Comparison of ENCODE assay signal across 15 cellular contexts in the genomic region with DNA sequence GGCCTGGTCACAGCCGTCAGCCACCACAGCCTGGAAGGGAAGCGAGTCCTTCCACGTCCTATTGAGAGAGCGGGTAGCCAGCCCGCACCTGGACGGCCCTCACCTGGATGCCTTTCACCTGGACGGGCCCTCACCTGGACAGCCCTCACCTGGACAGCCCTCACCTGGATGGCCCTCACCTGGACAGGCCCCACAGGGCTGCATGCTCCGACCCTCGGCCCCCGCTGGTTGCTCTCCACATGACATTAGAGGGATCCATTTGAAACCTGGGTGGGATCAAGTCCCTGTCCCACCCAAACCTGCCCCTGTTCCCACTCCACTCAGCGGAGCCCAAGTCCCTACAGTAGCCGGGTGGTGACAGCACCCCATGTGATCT. TPM values are rescaled to one million over a fixed set of nuclear protein-coding genes. Genes with fewer than 3 reads are reported as not detected.
DNase-seq lines count a peak whose midpoint lies in the region; ATAC-seq and TF ChIP-seq lines count a peak whose summit lies in the region.
"Had no signal": no experiment of that assay in that cellular context is flagged by ENCODE, and none has a peak within 500 bp of the region (broad histone marks: within the 10 kb centered on the region; RNA-seq: fewer than 3 reads in every experiment).

No MANE protein-coding gene starts in this region.

- H3K9me3 ChIP-seq in osteoblast (ENCODE audit: low read depth, low read length), result no peaks in the 10 kb centered on the region
- H3K9me3 ChIP-seq: HAP-1 had no signal

- no peak overlapping the region for H3K4me3 Mint-ChIP-seq in activated CD4-positive, alpha-beta T cell treated with anti-CD3 and anti-CD28 coated beads, Interleukin-2, amount 10 ng/mL, durations not matched to agents 7 days and 5 days
- H3K4me3 Mint-ChIP-seq in natural killer cell treated with Interleukin-12 subunit alpha and Interleukin-12 subunit beta and Interleukin-15 and Interleukin-18, amount 100 ng/mL, for 72 hours, result no peak overlapping the region
- no peak overlapping the region for H3K4me3 Mint-ChIP-seq in natural killer cell

- no peak for ATAC-seq in natural killer cell treated with Interleukin-12 subunit alpha and Interleukin-12 subunit beta and Interleukin-15 and Interleukin-18, amount 100 ng/mL, for 72 hours
- ATAC-seq in natural killer cell, result no peak

- H2AFZ ChIP-seq in osteoblast (ENCODE audit: low read length), result no peak overlapping the region

- peaks cover 28% of the 10 kb centered on the region for H3K4me1 ChIP-seq in osteoblast (ENCODE audit: insufficient read depth, low read length)
- H3K4me1 ChIP-seq: HAP-1 had no signal

- H3K27ac Mint-ChIP-seq in activated CD4-positive, alpha-beta T cell treated with anti-CD3 and anti-CD28 coated beads, Interleukin-2, amount 10 ng/mL, durations not matched to agents 7 days and 5 days, result peak overlapping the region; percentile 27
- H3K27ac Mint-ChIP-seq in natural killer cell treated with Interleukin-12 subunit alpha and Interleukin-12 subunit beta and Interleukin-15 and Interleukin-18, amount 100 ng/mL, for 72 hours, result peak overlapping the region; percentile 28 to 41
- H3K27ac Mint-ChIP-seq in natural killer cell, result peak overlapping the region in 1 of 2 donors; percentile 85

- no peak overlapping the region for H3K4me2 ChIP-seq in osteoblast (ENCODE audit: insufficient read depth, low read length)

- no peaks in the 10 kb centered on the region for H3K27me3 Mint-ChIP-seq in activated CD4-positive, alpha-beta T cell treated with anti-CD3 and anti-CD28 coated beads, Interleukin-2, amount 10 ng/mL, durations not matched to agents 7 days and 5 days
- H3K27me3 Mint-ChIP-seq in natural killer cell treated with Interleukin-12 subunit alpha and Interleukin-12 subunit beta and Interleukin-15 and Interleukin-18, amount 100 ng/mL, for 72 hours, result no peaks in the 10 kb centered on the region
- no peaks in the 10 kb centered on the region for H3K27me3 Mint-ChIP-seq in natural killer cell (ENCODE audit: low read depth in 2 of 2)

- H3K79me2 ChIP-seq in osteoblast (ENCODE audit: insufficient read depth, low read length), result no peaks in the 10 kb centered on the region

- TF ChIP-seq CTCF in natural killer cell (IDR thresholded peaks at IDR 0.05) (no peak), osteoblast (IDR thresholded peaks at IDR 0.05; ENCODE audit: extremely low read depth, low read depth, low read length) (no peak)

- no peak overlapping the region for H3K4me3 ChIP-seq in osteoblast (ENCODE audit: insufficient read depth, low read length)
- H3K4me3 ChIP-seq: HAP-1 had no signal

- peaks cover 56% of the 10 kb centered on the region for H3K4me1 Mint-ChIP-seq in activated CD4-positive, alpha-beta T cell treated with anti-CD3 and anti-CD28 coated beads, Interleukin-2, amount 10 ng/mL, durations not matched to agents 7 days and 5 days
- peaks cover 40 to 47% of the 10 kb centered on the region in 2 donors for H3K4me1 Mint-ChIP-seq in natural killer cell treated with Interleukin-12 subunit alpha and Interleukin-12 subunit beta and Interleukin-15 and Interleukin-18, amount 100 ng/mL, for 72 hours (ENCODE audit: low read depth in 2 of 2)
- peaks cover 48 to 62% of the 10 kb centered on the region in 2 donors for H3K4me1 Mint-ChIP-seq in natural killer cell

- DNase-seq in activated CD4-positive, alpha-beta T cell treated with anti-CD3 and anti-CD28 coated beads, Interleukin-2, amount 10 ng/mL, durations not matched to agents 7 days and 5 days, result no peak
- DNase-seq in activated CD4-positive, alpha-beta T cell treated with anti-CD3 and anti-CD28 coated beads for 4 hours, result no peak
- no peak for DNase-seq in natural killer cell treated with Interleukin-12 subunit alpha and Interleukin-12 subunit beta and Interleukin-15 and Interleukin-18, amount 100 ng/mL, for 72 hours (ENCODE audit: low spot score)
- DNase-seq in natural killer cell, result no peak
- peak; percentile 55 for DNase-seq in osteoblast (ENCODE audit: insufficient read length, low spot score, missing footprints)
- DNase-seq in NCI-H748 treated with DMSO at 0.1 percent for 48 hours (lab: John Stamatoyannopoulos, UW), result no peak
- DNase-seq in NCI-H128 (lab: John Stamatoyannopoulos, UW; ENCODE audit: unreplicated experiment), result no peak
- no peak for DNase-seq in HUDEP-2 (lab: John Stamatoyannopoulos, UW; ENCODE audit: unreplicated experiment in 76 of 76)
- DNase-seq: DMS 273 treated with DMSO at 0.1 percent for 48 hours, Kasumi-1, NCI-H1417, NCI-H2029 treated with DMSO at 0.1 percent for 48 hours, NCI-H510A had no signal

- intact Hi-C loops in natural killer cell (cut with micrococcal nuclease), result no loop called here

- H3K36me3 ChIP-seq in osteoblast (ENCODE audit: insufficient read depth, low read length), result no peaks in the 10 kb centered on the region
- H3K36me3 ChIP-seq: HAP-1 had no signal

- no peaks in the 10 kb centered on the region for H4K20me1 ChIP-seq in osteoblast (ENCODE audit: insufficient read depth, low read length)

- no peak overlapping the region for H3K27ac ChIP-seq in osteoblast (ENCODE audit: low read depth, low read length)
- H3K27ac ChIP-seq: 22Rv1 had no signal

- no peaks in the 10 kb centered on the region for H3K9me3 Mint-ChIP-seq in activated CD4-positive, alpha-beta T cell treated with anti-CD3 and anti-CD28 coated beads, Interleukin-2, amount 10 ng/mL, durations not matched to agents 7 days and 5 days
- H3K9me3 Mint-ChIP-seq in natural killer cell treated with Interleukin-12 subunit alpha and Interleukin-12 subunit beta and Interleukin-15 and Interleukin-18, amount 100 ng/mL, for 72 hours, result no peaks in the 10 kb centered on the region
- H3K9me3 Mint-ChIP-seq in natural killer cell, result no peaks in the 10 kb centered on the region

- CTCF ChIA-PET in activated CD4-positive, alpha-beta T cell treated with anti-CD3 and anti-CD28 coated beads, Interleukin-2, amount 10 ng/mL, durations not matched to agents 7 days and 5 days (lab: Charles Lee), result interaction anchor here (0.9 to 1.5 kb wide), 7 partner anchors 10 to 140 kb away, joined by 3 to 5 read pairs (median 4); no protein-coding TSS in a partner anchor

- H3K36me3 Mint-ChIP-seq in activated CD4-positive, alpha-beta T cell treated with anti-CD3 and anti-CD28 coated beads, Interleukin-2, amount 10 ng/mL, durations not matched to agents 7 days and 5 days (ENCODE audit: low read depth), result peaks cover 2% of the 10 kb centered on the region
- no peaks in the 10 kb centered on the region for H3K36me3 Mint-ChIP-seq in natural killer cell treated with Interleukin-12 subunit alpha and Interleukin-12 subunit beta and Interleukin-15 and Interleukin-18, amount 100 ng/mL, for 72 hours
- H3K36me3 Mint-ChIP-seq in natural killer cell, result no peaks in the 10 kb centered on the region

- no peaks in the 10 kb centered on the region for H3K27me3 ChIP-seq in osteoblast (ENCODE audit: insufficient read depth, low read length)

- POLR2A ChIA-PET in activated CD4-positive, alpha-beta T cell treated with anti-CD3 and anti-CD28 coated beads, Interleukin-2, amount 10 ng/mL, durations not matched to agents 7 days and 5 days (lab: Charles Lee), result no interaction called here

RNA-seq across cellular contexts. Expression of a gene that starts 3.7 kb away (rescaled TPM):
- total RNA-seq in activated CD4-positive, alpha-beta T cell treated with anti-CD3 and anti-CD28 coated beads, Interleukin-2, amount 10 ng/mL, durations not matched to agents 7 days and 5 days, result 1 to 10 TPM; 7.6 to 8.3 TPM
- 1 to 10 TPM; 1.3 to 3.9 TPM for total RNA-seq in natural killer cell treated with Interleukin-12 subunit alpha and Interleukin-12 subunit beta and Interleukin-15 and Interleukin-18, amount 100 ng/mL, for 72 hours
- total RNA-seq in natural killer cell, result 10 to 100 TPM in 1 of 3 donors, 1 to 10 TPM in 2; 6.0 to 10.3 (median 6.7) TPM
- total RNA-seq in osteoblast, result 11.9 and 18.3 TPM in 2 replicates

RNA-seq across cellular contexts. Expression of a gene that starts 27.9 kb away (rescaled TPM):
- 10 to 100 TPM; 10.1 to 10.2 TPM for total RNA-seq in activated CD4-positive, alpha-beta T cell treated with anti-CD3 and anti-CD28 coated beads, Interleukin-2, amount 10 ng/mL, durations not matched to agents 7 days and 5 days
- under 1 TPM; 0.11 to 0.29 TPM for total RNA-seq in natural killer cell treated with Interleukin-12 subunit alpha and Interleukin-12 subunit beta and Interleukin-15 and Interleukin-18, amount 100 ng/mL, for 72 hours
- total RNA-seq in natural killer cell (under 1 TPM; 0.20 to 0.64 (median 0.23) TPM), osteoblast (not detected in 2 replicates)

RNA-seq across cellular contexts. Expression of a gene that starts 34.7 kb away (rescaled TPM):
- total RNA-seq in activated CD4-positive, alpha-beta T cell treated with anti-CD3 and anti-CD28 coated beads, Interleukin-2, amount 10 ng/mL, durations not matched to agents 7 days and 5 days, result 100 to 1,000 TPM; 100 to 115 TPM
- total RNA-seq in natural killer cell treated with Interleukin-12 subunit alpha and Interleukin-12 subunit beta and Interleukin-15 and Interleukin-18, amount 100 ng/mL, for 72 hours, result 100 to 1,000 TPM; 508 to 635 TPM
- 1,000 to 10,000 TPM in 2 of 3 donors, 100 to 1,000 TPM in 1; 905 to 1,386 (median 1,021) TPM for total RNA-seq in natural killer cell
- 0.59 TPM in 1 of 2 replicates, not detected in the other for total RNA-seq in osteoblast

RNA-seq across cellular contexts. Expression of a gene that starts 59.7 kb away (rescaled TPM):
- total RNA-seq in activated CD4-positive, alpha-beta T cell treated with anti-CD3 and anti-CD28 coated beads, Interleukin-2, amount 10 ng/mL, durations not matched to agents 7 days and 5 days, result 1,000 to 10,000 TPM; 1,015 to 1,117 TPM
- 1,000 to 10,000 TPM in 1 of 2 donors, 100 to 1,000 TPM in 1; 666 to 1,078 TPM for total RNA-seq in natural killer cell treated with Interleukin-12 subunit alpha and Interleukin-12 subunit beta and Interleukin-15 and Interleukin-18, amount 100 ng/mL, for 72 hours
- total RNA-seq in natural killer cell (100 to 1,000 TPM; 647 to 744 (median 741) TPM), osteoblast (13.6 and 14.5 TPM in 2 replicates)

Comparison
In these comparisons a context has a peak if more than half of its experiments do, and no peak if none do; other contexts are left out.
1. RNA of a gene that starts 27.9 kb away (total RNA-seq): 10.1 to 10.2 TPM in activated CD4-positive, alpha-beta T cell treated with anti-CD3 and anti-CD28 coated beads, Interleukin-2, amount 10 ng/mL, durations not matched to agents 7 days and 5 days; 0.11 to 0.29 TPM in natural killer cell treated with Interleukin-12 subunit alpha and Interleukin-12 subunit beta and Interleukin-15 and Interleukin-18, amount 100 ng/mL, for 72 hours, 0.20 to 0.64 TPM in natural killer cell and not detected in osteoblast; every median in the first group is over 4 times any median in the second.
2. RNA of a gene that starts 34.7 kb away (total RNA-seq): 905 to 1,386 TPM in natural killer cell, 508 to 635 TPM in natural killer cell treated with Interleukin-12 subunit alpha and Interleukin-12 subunit beta and Interleukin-15 and Interleukin-18, amount 100 ng/mL, for 72 hours and 100 to 115 TPM in activated CD4-positive, alpha-beta T cell treated with anti-CD3 and anti-CD28 coated beads, Interleukin-2, amount 10 ng/mL, durations not matched to agents 7 days and 5 days; 0.59 TPM in osteoblast; every median in the first group is over 10 times any median in the second.